In genomic region chr20:4060054-4060795, GRCh38 we compare ENCODE assay signal across 9 cellular contexts. TPM values are rescaled to one million over a fixed set of nuclear protein-coding genes. Genes with fewer than 3 reads are reported as not detected.
DNase-seq lines count a peak whose midpoint lies in the region; ATAC-seq, FAIRE-seq and TF ChIP-seq lines count a peak whose summit lies in the region.
"Had no signal": no experiment of that assay in that cellular context is flagged by ENCODE, and none has a peak within 500 bp of the region (broad histone marks: within the 10 kb centered on the region; RNA-seq: fewer than 3 reads in every experiment).

No MANE protein-coding gene starts in this region.

- no TSS peak for BruUV-seq in Calu3 (replicated peaks; lab: Mats Ljungman, UMichigan)

- no peaks in the 10 kb centered on the region for H3K36me3 Mint-ChIP-seq in Calu3 (ENCODE audit: insufficient read depth, unreplicated experiment)
- H3K36me3 Mint-ChIP-seq in naive thymus-derived CD4-positive, alpha-beta T cell = peaks cover 0 to 4% (median 0%) of the 10 kb centered on the region in 5 donors

- no peaks in the 10 kb centered on the region for H3K36me3 ChIP-seq in HEK293 (ENCODE audit: control insufficient read depth in 2 of 2, insufficient read depth in 1 of 2, low read length in 2 of 2)
- no peaks in the 10 kb centered on the region for H3K36me3 ChIP-seq in naive thymus-derived CD4-positive, alpha-beta T cell (ENCODE audit: control insufficient read depth in 2 of 3, insufficient read depth in 3 of 3, low read length in 3 of 3)

- H3K4me1 Mint-ChIP-seq in Calu3 (ENCODE audit: low read depth, unreplicated experiment) = peaks cover 22% of the 10 kb centered on the region
- H3K4me1 Mint-ChIP-seq in naive thymus-derived CD4-positive, alpha-beta T cell = peaks cover 15 to 52% (median 28%) of the 10 kb centered on the region in 7 donors

- DNase-seq in Calu3 = peak; percentile 33
- peak; percentile 8 for DNase-seq in RCC 7860 (ENCODE audit: low spot score)
- DNase-seq in naive thymus-derived CD4-positive, alpha-beta T cell = peak in 1 of 9 donors; percentile 2
- DNase-seq in superior temporal gyrus (ENCODE audit: extremely low spot score) = no peak
- DNase-seq in activated T-cell treated with anti-CD3 and anti-CD28 coated beads for 4 hours = no peak
- no peak for DNase-seq in stimulated activated CD4-positive, alpha-beta T cell treated with anti-CD3 and anti-CD28 coated beads, Interleukin-4, amount 100 ng/mL, for 24 hours
- no peak for DNase-seq in activated T-cell treated with anti-CD3 and anti-CD28 coated beads, Interleukin-2, amount 50 U/mL, for 48 hours
- DNase-seq: NCI-H146 had no signal

- intact Hi-C loops in Calu3 (cut with micrococcal nuclease; ENCODE audit: unreplicated experiment) = no loop called here
- intact Hi-C loops in naive thymus-derived CD4-positive, alpha-beta T cell (cut with micrococcal nuclease) = no loop called here

- CTCF ChIA-PET in Calu3 (lab: Charles Lee) = interaction anchor here (0.6 kb wide), 1 partner anchor 26 kb away, joined by 5 read pairs; no protein-coding TSS in a partner anchor
- CTCF ChIA-PET in HEK293 (lab: Yijun Ruan, JAX) = interaction anchor here (0.7 to 5.4 kb wide), 3 partner anchors 12 to 45 kb away, joined by 3 to 33 read pairs (median 3); no protein-coding TSS in a partner anchor
- CTCF ChIA-PET in naive thymus-derived CD4-positive, alpha-beta T cell (lab: Charles Lee) = no interaction called here

- no peak overlapping the region for H3K4me3 ChIP-seq in HEK293 (ENCODE audit: low read depth, low read length)
- H3K4me3 ChIP-seq in naive thymus-derived CD4-positive, alpha-beta T cell (ENCODE audit: low read length) = no peak overlapping the region

- no peaks in the 10 kb centered on the region for H3K9me3 ChIP-seq in HEK293 (ENCODE audit: control insufficient read depth, insufficient read depth, low read depth, low read length)
- no peaks in the 10 kb centered on the region for H3K9me3 ChIP-seq in naive thymus-derived CD4-positive, alpha-beta T cell (ENCODE audit: control insufficient read depth in 2 of 3, low read length in 3 of 3)

- POLR2A ChIA-PET in HEK293 (lab: Yijun Ruan, JAX) = no interaction called here
- POLR2A ChIA-PET in naive thymus-derived CD4-positive, alpha-beta T cell (lab: Charles Lee) = no interaction called here

- H3K27me3 Mint-ChIP-seq in Calu3 (ENCODE audit: unreplicated experiment) = peaks cover 22% of the 10 kb centered on the region
- H3K27me3 Mint-ChIP-seq in naive thymus-derived CD4-positive, alpha-beta T cell = peaks cover 0 to under 1% (median 0%) of the 10 kb centered on the region in 5 donors

- no peak overlapping the region for H3K4me3 Mint-ChIP-seq in Calu3 (ENCODE audit: low read depth, unreplicated experiment)
- H3K4me3 Mint-ChIP-seq in naive thymus-derived CD4-positive, alpha-beta T cell = peak overlapping the region in 2 of 10 donors; percentile 23 to 26

- no peak overlapping the region for H3K27ac Mint-ChIP-seq in Calu3 (ENCODE audit: unreplicated experiment)
- H3K27ac Mint-ChIP-seq in naive thymus-derived CD4-positive, alpha-beta T cell = peak overlapping the region in 7 of 9 donors; percentile 18 to 93 (median 42)

- no peaks in the 10 kb centered on the region for H3K9me3 Mint-ChIP-seq in Calu3 (ENCODE audit: low read depth, unreplicated experiment)
- H3K9me3 Mint-ChIP-seq in naive thymus-derived CD4-positive, alpha-beta T cell = peaks cover 0 to 4% (median 0%) of the 10 kb centered on the region in 11 donors

- no peaks in the 10 kb centered on the region for H3K27me3 ChIP-seq in naive thymus-derived CD4-positive, alpha-beta T cell (ENCODE audit: control insufficient read depth in 2 of 2, insufficient read depth in 2 of 2, low read length in 2 of 2)

- FAIRE-seq in RCC 7860 (lab: Jason Lieb, UNC) = no peak

- H3K4me1 ChIP-seq in HEK293 (ENCODE audit: control insufficient read depth, insufficient read depth, low read length) = peaks cover 4% of the 10 kb centered on the region
- H3K4me1 ChIP-seq in naive thymus-derived CD4-positive, alpha-beta T cell (ENCODE audit: control insufficient read depth in 2 of 2, insufficient read depth in 2 of 2, low read length in 2 of 2) = no peaks in the 10 kb centered on the region

- peak; percentile 51 for ATAC-seq in naive thymus-derived CD4-positive, alpha-beta T cell

- H3K27ac ChIP-seq in HEK293 (ENCODE audit: extremely low read depth, low read depth, low read length) = no peak overlapping the region
- no peak overlapping the region for H3K27ac ChIP-seq in naive thymus-derived CD4-positive, alpha-beta T cell (ENCODE audit: low read depth, low read length)

- TF ChIP-seq CTCF in Calu3 (IDR thresholded peaks at IDR 0.05; ENCODE audit: unreplicated experiment) (no peak), HEK293 (tag by site-specific recombination; IDR thresholded peaks at IDR 0.05) (no peak)

TF ChIP-seq in HEK293, 187 proteins besides CTCF, POLR2A, EP300 and RAD21:
- TF ChIP-seq PRDM10 (tag by site-specific recombination; IDR thresholded peaks at IDR 0.05) (0 out of 2 replicates have a peak, but pooled peaks have one; percentile 14), ZNF354C (tag by site-specific recombination; IDR thresholded peaks at IDR 0.05; ENCODE audit: borderline replicate concordance, low read depth) (no peak)
TF ChIP-seq in HEK293: peak in this region for 1.

RNA-seq across cellular contexts. Expression of gene RNF24, which starts 44.9 kb away (rescaled TPM):
- total RNA-seq in Calu3 (2022) = 2.8 and 4.1 TPM in 2 replicates
- 10 to 100 TPM in 4 of 5 experiments, 1 to 10 TPM in 1; 6.8 to 22.5 (median 19.4) TPM for total RNA-seq in naive thymus-derived CD4-positive, alpha-beta T cell
- 10 to 100 TPM in 1 of 2 donors, 1 to 10 TPM in 1; 9.1 to 12.2 TPM for polyA plus RNA-seq in naive thymus-derived CD4-positive, alpha-beta T cell

Comparison
In these comparisons a context has a peak if more than half of its experiments do, and no peak if none do; other contexts are left out.
1. DNase-seq: peak in Calu3 (single experiment) and RCC 7860 (single experiment); none in superior temporal gyrus (single experiment), activated T-cell treated with anti-CD3 and anti-CD28 coated beads for 4 hours (single experiment), stimulated activated CD4-positive, alpha-beta T cell treated with anti-CD3 and anti-CD28 coated beads, Interleukin-4, amount 100 ng/mL, for 24 hours (single experiment) and activated T-cell treated with anti-CD3 and anti-CD28 coated beads, Interleukin-2, amount 50 U/mL, for 48 hours (0 of 2).